Comparison of ENCODE assay signal across 29 cellular contexts in genomic region chr7:10724449-10724848, GRCh38.
"Had no signal": no experiment of that assay in that cellular context is flagged by ENCODE, and none has a peak within 500 bp of the region (broad histone marks: within the 10 kb centered on the region; RNA-seq: fewer than 3 reads in every experiment).

No MANE protein-coding gene starts in this region.

- H3K9ac ChIP-seq: neural progenitor cell, parathyroid adenoma had no signal

- H3K27ac Mint-ChIP-seq: immature natural killer cell; mesothelial cell of epicardium; naive B cell; natural killer cell; nephron progenitor cell; neural progenitor cell; stimulated activated effector memory CD8-positive, alpha-beta T cell treated with anti-CD3 and anti-CD28 coated beads, Interleukin-12 subunit alpha, Interleukin-12 subunit beta, amount 100 ng/mL, for 72 hours; stimulated activated naive CD8-positive, alpha-beta T cell treated with anti-CD3 and anti-CD28 coated beads, Interleukin-15, Interleukin-2, amounts not matched to agents 100 ng/mL and 50 ng/mL, for 24 hours had no signal

- H3K4me3 Mint-ChIP-seq: immature natural killer cell; mesothelial cell of epicardium; naive B cell; natural killer cell; nephron progenitor cell; neural progenitor cell; stimulated activated effector memory CD8-positive, alpha-beta T cell treated with anti-CD3 and anti-CD28 coated beads, Interleukin-12 subunit alpha, Interleukin-12 subunit beta, amount 100 ng/mL, for 72 hours; stimulated activated naive CD8-positive, alpha-beta T cell treated with anti-CD3 and anti-CD28 coated beads, Interleukin-15, Interleukin-2, amounts not matched to agents 100 ng/mL and 50 ng/mL, for 24 hours had no signal

- H3K4me3 ChIP-seq: left ventricle myocardium inferior, lung, neural progenitor cell, psoas muscle, right atrium auricular region, right lobe of liver, suprapubic skin, thoracic aorta, tibial artery, uterus had no signal

- H3K36me3 Mint-ChIP-seq: mesothelial cell of epicardium; naive B cell; natural killer cell; neural progenitor cell; stimulated activated effector memory CD8-positive, alpha-beta T cell treated with anti-CD3 and anti-CD28 coated beads, Interleukin-12 subunit alpha, Interleukin-12 subunit beta, amount 100 ng/mL, for 72 hours had no signal

- DNase-seq: hypothalamus; immature natural killer cell; left ventricle myocardium inferior; mesendoderm; naive B cell; natural killer cell; nephron progenitor cell; occipital lobe; psoas muscle; right lobe of liver; stimulated activated CD4-positive, alpha-beta T cell treated with anti-CD3 and anti-CD28 coated beads, Interleukin-12 subunit alpha, Interleukin-12 subunit beta, amount 100 ng/mL, for 4 hours; stimulated activated CD4-positive, alpha-beta T cell treated with anti-CD3 and anti-CD28 coated beads, Interleukin-15, amount 100 ng/mL, for 24 hours; stimulated activated CD4-positive, alpha-beta T cell treated with anti-CD3 and anti-CD28 coated beads, Interleukin-2, amount 100 ng/mL, for 24 hours; stimulated activated CD4-positive, alpha-beta T cell treated with anti-CD3 and anti-CD28 coated beads, Interleukin-4, amount 100 ng/mL, for 1 hour; stimulated activated naive CD4-positive, alpha-beta T cell; tibial artery; trophoblast cell; uterus had no signal

- H3K4me2 ChIP-seq: neural progenitor cell had no signal

- H3K4me1 Mint-ChIP-seq: immature natural killer cell; mesothelial cell of epicardium; naive B cell; natural killer cell; nephron progenitor cell; stimulated activated effector memory CD8-positive, alpha-beta T cell treated with anti-CD3 and anti-CD28 coated beads, Interleukin-12 subunit alpha, Interleukin-12 subunit beta, amount 100 ng/mL, for 72 hours had no signal

- H3K27me3 Mint-ChIP-seq: naive B cell; stimulated activated naive CD8-positive, alpha-beta T cell treated with anti-CD3 and anti-CD28 coated beads, Interleukin-15, Interleukin-2, amounts not matched to agents 100 ng/mL and 50 ng/mL, for 24 hours had no signal

- H3K27ac ChIP-seq: left ventricle myocardium inferior, neural progenitor cell, neutrophil, parathyroid adenoma, psoas muscle, right atrium auricular region, right lobe of liver, suprapubic skin, thoracic aorta, tibial artery, uterus had no signal

- H3K79me2 ChIP-seq: parathyroid adenoma had no signal

- H2AFZ ChIP-seq: neural progenitor cell, parathyroid adenoma had no signal

- H3K9me3 Mint-ChIP-seq: mesothelial cell of epicardium; natural killer cell; nephron progenitor cell; neural progenitor cell; stimulated activated naive CD8-positive, alpha-beta T cell treated with anti-CD3 and anti-CD28 coated beads, Interleukin-15, Interleukin-2, amounts not matched to agents 100 ng/mL and 50 ng/mL, for 24 hours had no signal

- H3K27me3 ChIP-seq: neural progenitor cell, neutrophil, right atrium auricular region, right lobe of liver, suprapubic skin, tibial artery, uterus had no signal

- H3K9me3 ChIP-seq: left ventricle myocardium inferior, neutrophil, psoas muscle, right atrium auricular region, right lobe of liver, suprapubic skin, thoracic aorta, tibial artery, uterus had no signal

- FAIRE-seq: islet of Langerhans had no signal

- H3K36me3 ChIP-seq: left ventricle myocardium inferior, neural progenitor cell, neutrophil, right atrium auricular region, right lobe of liver, suprapubic skin, thoracic aorta, tibial artery, uterus had no signal

- ATAC-seq: natural killer cell; psoas muscle; right lobe of liver; stimulated activated effector memory CD8-positive, alpha-beta T cell treated with anti-CD3 and anti-CD28 coated beads, Interleukin-12 subunit alpha, Interleukin-12 subunit beta, amount 100 ng/mL, for 72 hours had no signal

- H3K4me1 ChIP-seq: left ventricle myocardium inferior, parathyroid adenoma, psoas muscle, right atrium auricular region, right lobe of liver, suprapubic skin, tibial artery, uterus had no signal
